Comparison of ENCODE assay signal across 8 cellular contexts in genomic region chr2:27583390-27583915, GRCh38. TPM values are rescaled to one million over a fixed set of nuclear protein-coding genes. Genes with fewer than 3 reads are reported as not detected.
DNase-seq lines count a peak whose midpoint lies in the region; ATAC-seq, FAIRE-seq and TF ChIP-seq lines count a peak whose summit lies in the region.

No MANE protein-coding gene starts in this region.

- H3K4me3 Mint-ChIP-seq in IgD-negative memory B cell, result peak overlapping the region; percentile 91 to 98 (median 96)

- FAIRE-seq in K562 (lab: Jason Lieb, UNC), result peak; percentile 75

- peak; percentile 11 to 55 (median 15) for DNase-seq in K562 (ENCODE audit: extremely low read depth in 1 of 4, low spot score in 3 of 4)
- peak; percentile 34 to 38 for DNase-seq in lung microvascular endothelial cell (ENCODE audit: low read depth in 2 of 2)
- DNase-seq in vagina (ENCODE audit: extremely low spot score in 2 of 2), result peak in 1 of 2 donors; percentile 58
- no peak for DNase-seq in DMS79 treated with DMSO at 0.1 percent for 48 hours (lab: John Stamatoyannopoulos, UW)
- no peak for DNase-seq in activated CD4-positive, CD25-positive, alpha-beta regulatory T cell (lab: John Stamatoyannopoulos, UW)
- no peak for DNase-seq in HCEC 1CT

- H3K4me1 ChIP-seq in DOHH2 (ENCODE audit: control insufficient read depth, low read length), result peaks cover 27% of the 10 kb centered on the region
- H3K4me1 ChIP-seq in K562 (replicated peaks in 1 of 2; ENCODE audit: control insufficient read depth in 2 of 2, insufficient read depth in 2 of 2, low read length in 2 of 2), result peaks cover 13 to 43% of the 10 kb centered on the region in 2 experiments
- H3K4me1 ChIP-seq in vagina, result peaks cover 26% of the 10 kb centered on the region

- H4K20me1 ChIP-seq in DOHH2 (ENCODE audit: control insufficient read depth, insufficient read depth, low read depth, low read length) (no peaks in the 10 kb centered on the region; the same call in 1 of the 2 replicates), K562 (replicated peaks; ENCODE audit: control insufficient read depth, insufficient read depth, low read length) (peaks cover 10% of the 10 kb centered on the region; the same call in 1 of the 2 replicates)

- peaks cover 19% of the 10 kb centered on the region for H3K36me3 Mint-ChIP-seq in IgD-negative memory B cell

- TF ChIP-seq POLR2A in K562 (conservative IDR thresholded peaks at IDR 0.05) (no peak), vagina (IDR thresholded peaks at IDR 0.05) (no peak)

- H3K9me3 Mint-ChIP-seq in IgD-negative memory B cell, result peaks cover 0 to 12% (median 0%) of the 10 kb centered on the region in 3 donors

- CTCF ChIA-PET in K562 (lab: Yijun Ruan, JAX; ENCODE audit: low intra/inter-chr PET ratio), result no interaction called here

- peak; percentile 24 for ATAC-seq in K562

- no peak for TF ChIP-seq RAD21 in K562 (CRISPR knock-in tag; conservative IDR thresholded peaks at IDR 0.05 in 1 of 2, IDR thresholded peaks at IDR 0.05 in 1 of 2)

- no peak for TF ChIP-seq CTCF in DOHH2 (IDR thresholded peaks at IDR 0.05; ENCODE audit: low read depth, low read length, poor library complexity, severe bottlenecking)
- TF ChIP-seq CTCF in K562 (IDR thresholded peaks at IDR 0.05 in 2 of 3, conservative IDR thresholded peaks at IDR 0.05 in 1 of 3; ENCODE audit: insufficient read depth in 2 of 3, low read depth in 1 of 3, low read length in 3 of 3), result no peak
- no peak for TF ChIP-seq CTCF in vagina (IDR thresholded peaks at IDR 0.05)

- H3K9me1 ChIP-seq in K562 (ENCODE audit: control insufficient read depth, insufficient read depth, low read length), result no peaks in the 10 kb centered on the region

- in situ Hi-C loops in K562 (cut with MboI), result no loop called here

- POLR2A ChIA-PET in K562 (lab: Yijun Ruan, JAX), result interaction anchor here (0.8 to 1.3 kb wide), 3 partner anchors 86 to 204 kb away, joined by 3 read pairs; no protein-coding TSS in a partner anchor

- peak overlapping the region; percentile 63 for H3K27ac ChIP-seq in DOHH2 (ENCODE audit: low read depth, low read length)
- H3K27ac ChIP-seq in K562 (ENCODE audit: extremely low read depth, low read depth, low read length), result peak overlapping the region; percentile 83
- H3K27ac ChIP-seq in vagina, result peak overlapping the region; percentile 62

- TF ChIP-seq EP300 in K562 (IDR thresholded peaks at IDR 0.05; ENCODE audit: low read length), result no peak

- no peaks in the 10 kb centered on the region for H3F3A ChIP-seq in DOHH2 (ENCODE audit: control insufficient read depth, insufficient read depth)

- no peaks in the 10 kb centered on the region for H3K27me3 Mint-ChIP-seq in IgD-negative memory B cell

- 2% methylated on average over 12 of the region's 12 CpGs for whole genome bisulfite sequencing in K562 (ENCODE audit: insufficient coverage, low coverage, missing lambda C conversion rate)

- TSS peak; percentile 71 for BruUV-seq in K562 (replicated peaks; lab: Mats Ljungman, UMichigan)

- peak overlapping the region; percentile 81 for H2AFZ ChIP-seq in K562 (ENCODE audit: low read depth, low read length)

- H3K36me3 ChIP-seq in DOHH2 (ENCODE audit: control insufficient read depth, low read length) (peaks cover 25% of the 10 kb centered on the region; the same call in 1 of the 2 replicates), K562 (ENCODE audit: control insufficient read depth, insufficient read depth, low read length) (peaks cover 3% of the 10 kb centered on the region; the same call in 1 of the 3 replicates), vagina (no peaks in the 10 kb centered on the region)

- H3K4me2 ChIP-seq in DOHH2 (ENCODE audit: low read length), result peak overlapping the region; percentile 66
- peak overlapping the region; percentile 87 for H3K4me2 ChIP-seq in K562 (ENCODE audit: insufficient read depth, low read length)

- H3K4me3 ChIP-seq in DOHH2 (ENCODE audit: low read length) (peak overlapping the region; percentile 93), K562 (peak overlapping the region; percentile 54), vagina (peak overlapping the region; percentile 52 to 69)

- peaks cover 36 to 51% (median 45%) of the 10 kb centered on the region in 3 donors for H3K4me1 Mint-ChIP-seq in IgD-negative memory B cell

- H3K9ac ChIP-seq in K562 (ENCODE audit: insufficient read depth in 1 of 2, low read depth in 2 of 2, low read length in 2 of 2), result peak overlapping the region; percentile 88 to 90

- H3K27me3 ChIP-seq in DOHH2 (ENCODE audit: control insufficient read depth, low read length) (no peaks in the 10 kb centered on the region), K562 (ENCODE audit: control insufficient read depth in 2 of 2, insufficient read depth in 2 of 2, low read length in 2 of 2) (no peaks in the 10 kb centered on the region), vagina (no peaks in the 10 kb centered on the region)

- intact Hi-C loops in K562 (cut with micrococcal nuclease) (loop anchor here (5.0 kb wide), 3 partner anchors 46 to 176 kb away; partner anchors contain the start of genes NRBP1 and PPM1G), vagina (cut with DNase I) (no loop called here)

- no peaks in the 10 kb centered on the region for H3K9me2 ChIP-seq in DOHH2 (replicated peaks; ENCODE audit: control insufficient read depth, low read length)

- H3K27ac Mint-ChIP-seq in IgD-negative memory B cell, result peak overlapping the region; percentile 87 to 96 (median 92)

- H3K79me2 ChIP-seq in DOHH2 (ENCODE audit: control insufficient read depth, low read length) (peaks cover 57% of the 10 kb centered on the region), K562 (ENCODE audit: control insufficient read depth, insufficient read depth, low read length) (peaks cover 56% of the 10 kb centered on the region)

- H3K9me3 ChIP-seq in DOHH2 (ENCODE audit: control insufficient read depth, insufficient read depth, low read length) (no peaks in the 10 kb centered on the region), K562 (replicated peaks; ENCODE audit: control insufficient read depth, insufficient read depth, low read depth, low read length) (0 out of 2 replicates have a peak, but pooled peaks cover 4% of the 10 kb centered on the region), vagina (no peaks in the 10 kb centered on the region)

RNA-seq across cellular contexts. Expression of gene ZNF512, which starts 0.6 kb away (rescaled TPM):
- polyA plus RNA-seq in IgD-negative memory B cell, result 27.6 TPM
- total RNA-seq in K562 (2011; cell fraction: chromatin; rRNA removed; ENCODE audit: low replicate concordance), result 120 and 302 TPM in 2 replicates
- 36.5 and 48.2 TPM in 2 replicates for total RNA-seq in K562 (2011; cell fraction: nucleolus; rRNA removed)
- 106 and 159 TPM in 2 replicates for total RNA-seq in K562 (2011; cell fraction: nucleoplasm; rRNA removed)
- total RNA-seq in K562 (2014; rRNA removed), result 44.4 and 47.8 TPM in 2 replicates
- 67.4 and 73.7 TPM in 2 replicates for total RNA-seq in K562 (2014; rRNA removed; fragmentation: Illumina TruSeq; extraction: Trizol)
- 44.6 and 47.2 TPM in 2 replicates for total RNA-seq in K562 (2015; rRNA removed; fragmentation: Illumina TruSeq; extraction: Trizol)
- 53.6 and 56.5 TPM in 2 replicates for total RNA-seq in K562 (2021)
- 76.4 and 94.0 TPM in 2 replicates for polyA plus RNA-seq in K562 (2011; rRNA removed)
- 21.4 and 54.4 TPM in 2 replicates for polyA plus RNA-seq in K562 (2011; cell fraction: cytosol; rRNA removed)
- 135 and 202 TPM in 2 replicates for polyA plus RNA-seq in K562 (2011; cell fraction: nucleus; rRNA removed)
- polyA plus RNA-seq in K562 (2012), result 40.0 and 65.9 TPM in 2 replicates
- 79.0 and 101 TPM in 2 replicates for polyA plus RNA-seq in K562 (2014; fragmentation: Illumina TruSeq; extraction: Trizol)
- 10 to 100 TPM; 24.7 to 77.9 TPM for polyA plus RNA-seq in K562 (2014; fragmentation: Nextera tagmentation; extraction: Ambion mirVana)
- 65.8 and 65.9 TPM in 2 replicates for polyA plus RNA-seq in K562 (2014; rRNA removed)
- polyA minus RNA-seq in K562 (2011; rRNA and poly(A)+ RNA removed), result 116 and 117 TPM in 2 replicates
- polyA minus RNA-seq in K562 (2011; cell fraction: cytosol; rRNA and poly(A)+ RNA removed), result 13.0 and 19.2 TPM in 2 replicates
- 40.3 and 75.2 TPM in 2 replicates for polyA minus RNA-seq in K562 (2011; cell fraction: nucleus; rRNA and poly(A)+ RNA removed)
- total RNA-seq in lung microvascular endothelial cell, result 8.9 and 11.3 TPM in 2 replicates
- 35.4 TPM for total RNA-seq in vagina

RNA-seq across cellular contexts. Expression of gene CCDC121, which starts 45.4 kb away (rescaled TPM):
- polyA plus RNA-seq in IgD-negative memory B cell (2.5 TPM), K562 (2011; rRNA removed) (4.4 TPM in 2 replicates), K562 (2014; fragmentation: Illumina TruSeq; extraction: Trizol) (4.7 and 5.2 TPM in 2 replicates), K562 (2014; fragmentation: Nextera tagmentation; extraction: Ambion mirVana) (1 to 10 TPM; 2.2 to 4.2 TPM), K562 (2014; rRNA removed) (3.2 and 3.4 TPM in 2 replicates)
- 3.0 and 6.7 TPM in 2 replicates for total RNA-seq in K562 (2011; cell fraction: chromatin; rRNA removed; ENCODE audit: low replicate concordance)
- 2.2 and 3.0 TPM in 2 replicates for total RNA-seq in K562 (2011; cell fraction: nucleolus; rRNA removed)
- 3.1 and 3.9 TPM in 2 replicates for total RNA-seq in K562 (2011; cell fraction: nucleoplasm; rRNA removed)
- total RNA-seq in K562 (2014; rRNA removed) (3.3 and 5.2 TPM in 2 replicates), K562 (2014; rRNA removed; fragmentation: Illumina TruSeq; extraction: Trizol) (4.2 TPM in 2 replicates), K562 (2015; rRNA removed; fragmentation: Illumina TruSeq; extraction: Trizol) (4.1 TPM in 2 replicates), K562 (2021) (3.3 TPM in 2 replicates), lung microvascular endothelial cell (1.1 and 2.6 TPM in 2 replicates), vagina (2.5 TPM)
- 1.3 and 2.2 TPM in 2 replicates for polyA plus RNA-seq in K562 (2011; cell fraction: cytosol; rRNA removed)
- 2.9 and 5.5 TPM in 2 replicates for polyA plus RNA-seq in K562 (2011; cell fraction: nucleus; rRNA removed)
- polyA plus RNA-seq in K562 (2012), result 2.5 and 4.2 TPM in 2 replicates
- 2.6 and 3.7 TPM in 2 replicates for polyA minus RNA-seq in K562 (2011; rRNA and poly(A)+ RNA removed)
- polyA minus RNA-seq in K562 (2011; cell fraction: cytosol; rRNA and poly(A)+ RNA removed), result 1.2 and 1.5 TPM in 2 replicates
- 2.8 and 6.2 TPM in 2 replicates for polyA minus RNA-seq in K562 (2011; cell fraction: nucleus; rRNA and poly(A)+ RNA removed)

RNA-seq across cellular contexts. Expression of gene GPN1, which starts 45.4 kb away (rescaled TPM):
- polyA plus RNA-seq in IgD-negative memory B cell (46.4 TPM), K562 (2011; rRNA removed) (80.4 and 98.1 TPM in 2 replicates), K562 (2014; fragmentation: Illumina TruSeq; extraction: Trizol) (58.2 and 64.9 TPM in 2 replicates), K562 (2014; fragmentation: Nextera tagmentation; extraction: Ambion mirVana) (100 to 1,000 TPM; 131 to 171 TPM), K562 (2014; rRNA removed) (43.7 and 45.8 TPM in 2 replicates)
- 32.8 and 34.8 TPM in 2 replicates for total RNA-seq in K562 (2011; cell fraction: chromatin; rRNA removed; ENCODE audit: low replicate concordance)
- total RNA-seq in K562 (2011; cell fraction: nucleolus; rRNA removed), result 26.7 and 30.8 TPM in 2 replicates
- 38.6 and 50.1 TPM in 2 replicates for total RNA-seq in K562 (2011; cell fraction: nucleoplasm; rRNA removed)
- total RNA-seq in K562 (2014; rRNA removed) (23.4 and 34.7 TPM in 2 replicates), K562 (2014; rRNA removed; fragmentation: Illumina TruSeq; extraction: Trizol) (48.2 and 54.7 TPM in 2 replicates), K562 (2015; rRNA removed; fragmentation: Illumina TruSeq; extraction: Trizol) (41.9 and 43.6 TPM in 2 replicates), K562 (2021) (39.6 and 40.4 TPM in 2 replicates), lung microvascular endothelial cell (26.4 and 27.6 TPM in 2 replicates), vagina (30.0 TPM)
- 34.8 and 49.4 TPM in 2 replicates for polyA plus RNA-seq in K562 (2011; cell fraction: cytosol; rRNA removed)
- 24.9 and 35.2 TPM in 2 replicates for polyA plus RNA-seq in K562 (2011; cell fraction: nucleus; rRNA removed)
- polyA plus RNA-seq in K562 (2012), result 38.9 and 47.2 TPM in 2 replicates
- polyA minus RNA-seq in K562 (2011; rRNA and poly(A)+ RNA removed), result 69.4 and 75.5 TPM in 2 replicates
- 13.7 and 33.6 TPM in 2 replicates for polyA minus RNA-seq in K562 (2011; cell fraction: cytosol; rRNA and poly(A)+ RNA removed)
- polyA minus RNA-seq in K562 (2011; cell fraction: nucleus; rRNA and poly(A)+ RNA removed), result 28.9 and 39.1 TPM in 2 replicates

Comparison
In these comparisons a context has a peak if more than half of its experiments do, and no peak if none do; other contexts are left out.
1. DNase-seq: peak in K562 (4 of 4) and lung microvascular endothelial cell (2 of 2); none in DMS79 treated with DMSO at 0.1 percent for 48 hours (single experiment), activated CD4-positive, CD25-positive, alpha-beta regulatory T cell (0 of 4) and HCEC 1CT (single experiment).
2. Peak in every context shown above with its lines, with median percentiles within 50 percentile points of each other: H3K27ac ChIP-seq and H3K4me3 ChIP-seq.